ENCODE assay signal across 8 cellular contexts in the genomic region with DNA sequence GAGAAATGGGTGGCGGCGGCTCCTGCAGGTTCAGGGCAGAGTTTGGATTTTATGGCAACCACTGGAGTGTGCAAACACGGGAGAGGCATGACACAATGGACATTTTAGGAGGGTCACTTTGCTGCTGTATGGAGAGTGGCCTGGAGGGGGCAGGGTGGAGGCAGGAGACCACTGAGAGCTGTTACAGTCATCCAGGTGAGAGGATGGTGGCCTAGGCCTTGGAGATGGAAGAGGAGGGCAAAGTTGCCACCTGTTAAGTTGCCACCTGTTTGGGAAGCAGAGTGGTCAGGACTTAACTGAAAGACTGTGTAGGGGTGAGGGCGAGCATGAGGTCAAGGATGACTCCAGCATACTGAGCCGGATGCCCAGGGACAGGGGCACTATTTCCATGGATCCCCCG. TPM values are rescaled to one million over a fixed set of nuclear protein-coding genes. Genes with fewer than 3 reads are reported as not detected.
DNase-seq lines count a peak whose midpoint lies in the region; ATAC-seq and TF ChIP-seq lines count a peak whose summit lies in the region.

No MANE protein-coding gene starts in this region.

- peak overlapping the region; percentile 38 for H3K4me3 Mint-ChIP-seq in HFFc6
- peak overlapping the region; percentile 90 for H3K4me3 Mint-ChIP-seq in T-helper 17 cell
- H3K4me3 Mint-ChIP-seq in central memory CD8-positive, alpha-beta T cell = peak overlapping the region; percentile 69
- H3K4me3 Mint-ChIP-seq in naive thymus-derived CD4-positive, alpha-beta T cell = peak overlapping the region; percentile 38 to 86 (median 74)

- no peaks in the 10 kb centered on the region for H3K9me3 Mint-ChIP-seq in HFFc6
- H3K9me3 Mint-ChIP-seq in central memory CD8-positive, alpha-beta T cell = no peaks in the 10 kb centered on the region
- no peaks in the 10 kb centered on the region for H3K9me3 Mint-ChIP-seq in naive thymus-derived CD4-positive, alpha-beta T cell

- no peak overlapping the region for H3K27ac ChIP-seq in BLaER1
- no peak overlapping the region for H3K27ac ChIP-seq in naive thymus-derived CD4-positive, alpha-beta T cell (ENCODE audit: low read depth, low read length)

- peaks cover 37% of the 10 kb centered on the region for H3K4me1 ChIP-seq in BLaER1
- H3K4me1 ChIP-seq in naive thymus-derived CD4-positive, alpha-beta T cell (ENCODE audit: control insufficient read depth in 2 of 2, insufficient read depth in 2 of 2, low read length in 2 of 2) = peaks cover 13 to 14% of the 10 kb centered on the region in 2 donors

- H3K36me3 Mint-ChIP-seq in HFFc6 (ENCODE audit: low read depth) (no peaks in the 10 kb centered on the region), T-helper 17 cell (ENCODE audit: low read depth) (peaks cover 3% of the 10 kb centered on the region)
- peaks cover 12% of the 10 kb centered on the region for H3K36me3 Mint-ChIP-seq in central memory CD8-positive, alpha-beta T cell (ENCODE audit: insufficient read depth)
- H3K36me3 Mint-ChIP-seq in naive thymus-derived CD4-positive, alpha-beta T cell = peaks cover 0 to 7% (median 0%) of the 10 kb centered on the region in 5 donors

- no peak overlapping the region for H3K4me3 ChIP-seq in BLaER1
- no peak overlapping the region for H3K4me3 ChIP-seq in naive thymus-derived CD4-positive, alpha-beta T cell (ENCODE audit: low read length)

- H3K9ac ChIP-seq in BLaER1 = no peak overlapping the region

- H3K36me3 ChIP-seq in BLaER1 = peaks cover 14% of the 10 kb centered on the region
- H3K36me3 ChIP-seq in naive thymus-derived CD4-positive, alpha-beta T cell (ENCODE audit: control insufficient read depth in 2 of 3, insufficient read depth in 3 of 3, low read length in 3 of 3) = peaks cover 0 to 9% (median 0%) of the 10 kb centered on the region in 3 experiments

- no peak for DNase-seq in HFFc6
- DNase-seq in T-helper 17 cell = no peak
- no peak for DNase-seq in central memory CD8-positive, alpha-beta T cell (ENCODE audit: low spot score in 2 of 2)
- DNase-seq in naive thymus-derived CD4-positive, alpha-beta T cell = peak in 3 of 9 donors; percentile 35 to 48 (median 42)
- DNase-seq in SIG-M5 treated with dmso at 0.1 percent for 504 hours (lab: John Stamatoyannopoulos, UW; ENCODE audit: unreplicated experiment) = no peak
- no peak for DNase-seq in glomerular visceral epithelial cell (ENCODE audit: extremely low spot score)

- peak overlapping the region; percentile 96 for H3K4me2 ChIP-seq in BLaER1

- POLR2A ChIA-PET in naive thymus-derived CD4-positive, alpha-beta T cell (lab: Charles Lee) = interaction anchor here (4.1 to 25.4 kb wide), 2 partner anchors 13 to 37 kb away, joined by 65 to 1530 read pairs; partner anchors contain the start of genes CARNS1, PPP1CA, PTPRCAP and RPS6KB2

- ATAC-seq in T-helper 17 cell (peak; percentile 43), HG02798 (IDR thresholded peaks at IDR 0.05; ENCODE audit: poor library complexity, unreplicated experiment) (no peak)
- ATAC-seq in central memory CD8-positive, alpha-beta T cell (replicated peaks; ENCODE audit: extremely low read depth, poor library complexity, severe bottlenecking) = no peak
- peak; percentile 59 for ATAC-seq in naive thymus-derived CD4-positive, alpha-beta T cell

- H3K27ac Mint-ChIP-seq in HFFc6 (no peak overlapping the region), T-helper 17 cell (peak overlapping the region; percentile 82)
- H3K27ac Mint-ChIP-seq in central memory CD8-positive, alpha-beta T cell (ENCODE audit: low read depth) = peak overlapping the region; percentile 30
- H3K27ac Mint-ChIP-seq in naive thymus-derived CD4-positive, alpha-beta T cell = peak overlapping the region in 8 of 9 donors; percentile 6 to 86 (median 70)

- peaks cover 34% of the 10 kb centered on the region for H3K4me1 Mint-ChIP-seq in HFFc6 (ENCODE audit: low read depth)
- peaks cover 28% of the 10 kb centered on the region for H3K4me1 Mint-ChIP-seq in T-helper 17 cell
- peaks cover 44% of the 10 kb centered on the region for H3K4me1 Mint-ChIP-seq in central memory CD8-positive, alpha-beta T cell
- H3K4me1 Mint-ChIP-seq in naive thymus-derived CD4-positive, alpha-beta T cell = peaks cover 23 to 42% (median 30%) of the 10 kb centered on the region in 7 donors

- H3K27me3 ChIP-seq in BLaER1 = peaks cover 6% of the 10 kb centered on the region; the same call in 1 of the 2 replicates
- H3K27me3 ChIP-seq in naive thymus-derived CD4-positive, alpha-beta T cell (ENCODE audit: control insufficient read depth in 2 of 2, insufficient read depth in 2 of 2, low read length in 2 of 2) = no peaks in the 10 kb centered on the region

- TF ChIP-seq CTCF in HFFc6 (IDR thresholded peaks at IDR 0.05) = peak; percentile 70

- intact Hi-C loops in naive thymus-derived CD4-positive, alpha-beta T cell (cut with micrococcal nuclease) = loop anchor here (1.0 kb wide), 1 partner anchor 117 kb away; no protein-coding TSS in a partner anchor

- peaks cover 22% of the 10 kb centered on the region for H4K20me1 ChIP-seq in BLaER1

- CTCF ChIA-PET in naive thymus-derived CD4-positive, alpha-beta T cell (lab: Charles Lee) = interaction anchor here (0.6 to 21.2 kb wide), 5 partner anchors 33 to 240 kb away, joined by 3 to 495 read pairs (median 3); partner anchors contain the start of genes CDK2AP2, NUDT8, PITPNM1 and POLD4

- H3K27me3 Mint-ChIP-seq in HFFc6 (ENCODE audit: insufficient read depth) (peaks cover 4% of the 10 kb centered on the region), T-helper 17 cell (no peaks in the 10 kb centered on the region)
- no peaks in the 10 kb centered on the region for H3K27me3 Mint-ChIP-seq in central memory CD8-positive, alpha-beta T cell
- H3K27me3 Mint-ChIP-seq in naive thymus-derived CD4-positive, alpha-beta T cell = peaks cover 0 to 20% (median 0%) of the 10 kb centered on the region in 5 donors

- no peaks in the 10 kb centered on the region for H3K9me3 ChIP-seq in BLaER1
- no peaks in the 10 kb centered on the region for H3K9me3 ChIP-seq in T-helper 17 cell (ENCODE audit: control insufficient read depth, low read length, poor library complexity, severe bottlenecking)
- H3K9me3 ChIP-seq in naive thymus-derived CD4-positive, alpha-beta T cell (ENCODE audit: control insufficient read depth in 2 of 3, low read length in 3 of 3) = no peaks in the 10 kb centered on the region

RNA-seq across cellular contexts. Expression of gene RAD9A, which starts 2.3 kb away (rescaled TPM):
- 10 to 100 TPM in 1 of 6 experiments, 1 to 10 TPM in 5; 7.6 to 10.3 (median 8.8) TPM for total RNA-seq in HFFc6 (2021; fragmentation: NEBNext Ultra II Directional; extraction: Animal tissue kit (Norgen Biotek cat#: 25700))
- total RNA-seq in T-helper 17 cell = 10 to 100 TPM; 21.5 to 40.5 TPM
- 10 to 100 TPM; 25.6 to 48.0 (median 45.0) TPM for total RNA-seq in naive thymus-derived CD4-positive, alpha-beta T cell
- 1 to 10 TPM; 6.3 to 7.2 TPM for polyA plus RNA-seq in naive thymus-derived CD4-positive, alpha-beta T cell

RNA-seq across cellular contexts. Expression of gene PPP1CA, which starts 12.2 kb away (rescaled TPM):
- total RNA-seq in HFFc6 (2021; fragmentation: NEBNext Ultra II Directional; extraction: Animal tissue kit (Norgen Biotek cat#: 25700)) = 100 to 1,000 TPM; 162 to 191 (median 180) TPM
- 100 to 1,000 TPM; 133 to 146 TPM for total RNA-seq in T-helper 17 cell
- 100 to 1,000 TPM in 4 of 5 experiments, 10 to 100 TPM in 1; 83.0 to 339 (median 122) TPM for total RNA-seq in naive thymus-derived CD4-positive, alpha-beta T cell
- polyA plus RNA-seq in naive thymus-derived CD4-positive, alpha-beta T cell = 100 to 1,000 TPM; 350 to 363 TPM

RNA-seq across cellular contexts. Expression of gene TBC1D10C, which starts 14.4 kb away (rescaled TPM):
- total RNA-seq in HFFc6 (2021; fragmentation: NEBNext Ultra II Directional; extraction: Animal tissue kit (Norgen Biotek cat#: 25700)) = not detected
- total RNA-seq in T-helper 17 cell = 100 to 1,000 TPM; 251 to 262 TPM
- total RNA-seq in naive thymus-derived CD4-positive, alpha-beta T cell = 100 to 1,000 TPM; 243 to 425 (median 346) TPM
- 100 to 1,000 TPM; 225 to 366 TPM for polyA plus RNA-seq in naive thymus-derived CD4-positive, alpha-beta T cell

RNA-seq across cellular contexts. Expression of gene CLCF1, which starts 16.1 kb away (rescaled TPM):
- total RNA-seq in HFFc6 (2021; fragmentation: NEBNext Ultra II Directional; extraction: Animal tissue kit (Norgen Biotek cat#: 25700)) = 10 to 100 TPM in 4 of 6 experiments, 1 to 10 TPM in 2; 8.9 to 12.8 (median 10.5) TPM
- 1 to 10 TPM; 7.3 to 7.5 TPM for total RNA-seq in T-helper 17 cell
- 1 to 10 TPM in 2 of 5 experiments, under 1 TPM in 3; 0.32 to 7.8 (median 0.70) TPM for total RNA-seq in naive thymus-derived CD4-positive, alpha-beta T cell
- not detected for polyA plus RNA-seq in naive thymus-derived CD4-positive, alpha-beta T cell

RNA-seq across cellular contexts. Expression of gene CARNS1, which starts 26.0 kb away (rescaled TPM):
- under 1 TPM in 5 of 6 experiments, not detected in 1; 0.05 to 0.14 (median 0.06) TPM for total RNA-seq in HFFc6 (2021; fragmentation: NEBNext Ultra II Directional; extraction: Animal tissue kit (Norgen Biotek cat#: 25700))
- total RNA-seq in T-helper 17 cell = 1 to 10 TPM; 4.5 to 7.5 TPM
- total RNA-seq in naive thymus-derived CD4-positive, alpha-beta T cell = 10 to 100 TPM in 2 of 5 experiments, 1 to 10 TPM in 2, under 1 TPM in 1; 0.53 to 14.2 (median 5.1) TPM
- polyA plus RNA-seq in naive thymus-derived CD4-positive, alpha-beta T cell = 1 to 10 TPM in 1 of 2 donors, under 1 TPM in 1; 0.97 to 1.4 TPM

Comparison
In these comparisons a context has a peak if more than half of its experiments do, and no peak if none do; other contexts are left out.
1. H3K4me3 Mint-ChIP-seq: peak in every context shown above with its lines; median percentile 90 in T-helper 17 cell; 74 in naive thymus-derived CD4-positive, alpha-beta T cell; 69 in central memory CD8-positive, alpha-beta T cell; 38 in HFFc6.
2. ATAC-seq: peak in T-helper 17 cell (single experiment) and naive thymus-derived CD4-positive, alpha-beta T cell (single experiment); none in central memory CD8-positive, alpha-beta T cell (single experiment) and HG02798 (single experiment).
3. RNA of gene TBC1D10C, which starts 14.4 kb away (total RNA-seq): 243 to 425 TPM in naive thymus-derived CD4-positive, alpha-beta T cell and 251 to 262 TPM in T-helper 17 cell; not detected in HFFc6; every median in the first group is over 100 times any median in the second.